In the genomic region with DNA sequence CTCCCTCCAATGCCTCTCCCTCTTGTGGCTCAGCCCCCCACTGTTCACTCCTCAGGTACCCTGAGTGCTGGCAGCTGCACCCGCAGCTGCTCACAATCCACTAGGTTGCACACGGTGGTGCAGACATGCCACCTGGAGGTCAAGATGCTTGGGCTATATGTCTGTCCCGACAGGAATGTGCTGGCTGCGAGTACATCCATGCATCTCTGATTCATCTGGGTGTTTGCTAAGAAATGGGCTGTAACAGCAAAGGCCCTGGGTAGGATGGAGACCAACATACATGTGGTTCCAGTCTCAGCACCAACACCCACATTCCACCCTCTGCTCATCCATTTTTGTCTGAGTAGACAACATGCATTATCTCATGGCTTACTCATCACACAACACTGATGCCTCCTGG, we compare ENCODE assay signal across 18 cellular contexts.
"Had no signal": no experiment of that assay in that cellular context is flagged by ENCODE, and none has a peak within 500 bp of the region (broad histone marks: within the 10 kb centered on the region; RNA-seq: fewer than 3 reads in every experiment).

No MANE protein-coding gene starts in this region.

- H3K9me3 ChIP-seq: ovary had no signal

- H3K27me3 ChIP-seq: heart left ventricle, ovary, right atrium auricular region, tibial nerve had no signal

- H3K27me3 Mint-ChIP-seq: central memory CD8-positive, alpha-beta T cell; effector memory CD8-positive, alpha-beta T cell; memory B cell; stimulated activated memory B cell treated with anti-CD40 and anti-IgM and Interleukin-4, amounts not matched to agents 10 μg/mL and 1 μg/mL and 100 μg/mL, for 72 hours; stimulated activated naive CD8-positive, alpha-beta T cell treated with anti-CD3 and anti-CD28 coated beads, Interleukin-15, Interleukin-2, amounts not matched to agents 100 ng/mL and 50 ng/mL, for 24 hours had no signal

- H3K4me1 ChIP-seq: heart left ventricle, lower lobe of right lung, right atrium auricular region, tibial nerve had no signal

- H3K27ac ChIP-seq: heart left ventricle, lower lobe of right lung, ovary, right atrium auricular region, tibial nerve had no signal

- H3K4me3 ChIP-seq: heart left ventricle, lower lobe of right lung, ovary, right atrium auricular region, smooth muscle cell, tibial nerve had no signal

- H3K4me1 Mint-ChIP-seq: mesothelial cell of epicardium, neural crest cell had no signal

- H3K27ac Mint-ChIP-seq: effector memory CD8-positive, alpha-beta T cell; memory B cell; mesothelial cell of epicardium; stimulated activated memory B cell treated with anti-CD40 and anti-IgM and Interleukin-4, amounts not matched to agents 10 μg/mL and 1 μg/mL and 100 μg/mL, for 72 hours; stimulated activated naive CD8-positive, alpha-beta T cell treated with anti-CD3 and anti-CD28 coated beads, Interleukin-15, Interleukin-2, amounts not matched to agents 100 ng/mL and 50 ng/mL, for 24 hours had no signal

- H3K4me3 Mint-ChIP-seq: central memory CD8-positive, alpha-beta T cell; effector memory CD8-positive, alpha-beta T cell; memory B cell; mesothelial cell of epicardium; natural killer cell; neural crest cell; stimulated activated memory B cell treated with anti-CD40 and anti-IgM and Interleukin-4, amounts not matched to agents 10 μg/mL and 1 μg/mL and 100 μg/mL, for 72 hours; stimulated activated naive CD8-positive, alpha-beta T cell treated with anti-CD3 and anti-CD28 coated beads, Interleukin-15, Interleukin-2, amounts not matched to agents 100 ng/mL and 50 ng/mL, for 24 hours had no signal

- H3K36me3 ChIP-seq: ovary had no signal

- DNase-seq: effector memory CD8-positive, alpha-beta T cell; heart left ventricle; hippocampal formation; lower lobe of right lung; natural killer cell; nucleus accumbens; ovary; stimulated activated CD4-positive, alpha-beta T cell treated with anti-CD3 and anti-CD28 coated beads, Interleukin-4, amount 100 ng/mL, for 24 hours had no signal

- ATAC-seq: effector memory CD8-positive, alpha-beta T cell; heart left ventricle; left lobe of liver; lower lobe of right lung; natural killer cell; stimulated activated memory B cell treated with anti-CD40 and anti-IgM and Interleukin-4, amounts not matched to agents 10 μg/mL and 1 μg/mL and 100 μg/mL, for 72 hours had no signal

- H3K4me2 ChIP-seq: smooth muscle cell had no signal
